In genomic region chr2:20584637-20585321, GRCh38 we compare ENCODE assay signal across 9 cellular contexts.
DNase-seq lines count a peak whose midpoint lies in the region; ATAC-seq, FAIRE-seq and TF ChIP-seq lines count a peak whose summit lies in the region.
"Had no signal": no experiment of that assay in that cellular context is flagged by ENCODE, and none has a peak within 500 bp of the region (broad histone marks: within the 10 kb centered on the region; RNA-seq: fewer than 3 reads in every experiment).

No MANE protein-coding gene starts in this region.

- H3K36me3 ChIP-seq in bronchial epithelial cell (ENCODE audit: control insufficient read depth, insufficient read depth, low read length): no peaks in the 10 kb centered on the region
- H3K36me3 ChIP-seq in MM.1S (replicated peaks; ENCODE audit: insufficient read depth, low read length): no peaks in the 10 kb centered on the region

- H3K9me3 ChIP-seq in MM.1S (replicated peaks; ENCODE audit: insufficient read depth, low read length): no peaks in the 10 kb centered on the region

- H3K4me3 ChIP-seq in bronchial epithelial cell (ENCODE audit: low read depth, low read length): no peak overlapping the region
- H3K4me3 ChIP-seq in MM.1S (ENCODE audit: low read length): no peak overlapping the region

- H3K9ac ChIP-seq in MM.1S (ENCODE audit: low read length): no peak overlapping the region

- H3K4me1 ChIP-seq in MM.1S (ENCODE audit: low read length): no peaks in the 10 kb centered on the region

- TF ChIP-seq CTCF in bronchial epithelial cell (IDR thresholded peaks at IDR 0.05; ENCODE audit: insufficient read depth, low read length, severe bottlenecking): no peak
- TF ChIP-seq CTCF in MM.1S (IDR thresholded peaks at IDR 0.05; ENCODE audit: low read length): no peak

- peak overlapping the region; percentile 89 for H3K27ac ChIP-seq in substantia nigra (ENCODE audit: low read depth, low read length, poor library complexity, severe bottlenecking)
- H3K27ac ChIP-seq in MM.1S (ENCODE audit: low read length): no peak overlapping the region

- no peaks in the 10 kb centered on the region for H3F3A ChIP-seq in MM.1S (ENCODE audit: insufficient read depth, low read length)

- FAIRE-seq in bronchial epithelial cell (lab: Jason Lieb, UNC): no peak

- H3K27me3 ChIP-seq in bronchial epithelial cell (ENCODE audit: control insufficient read depth, insufficient read depth, low read length) (no peaks in the 10 kb centered on the region), MM.1S (replicated peaks; ENCODE audit: insufficient read depth, low read length) (no peaks in the 10 kb centered on the region)

- ATAC-seq in GM18907 (IDR thresholded peaks at IDR 0.05; ENCODE audit: unreplicated experiment) (no peak), GM21360 (IDR thresholded peaks at IDR 0.05; ENCODE audit: unreplicated experiment) (no peak), HG02938 (IDR thresholded peaks at IDR 0.05; ENCODE audit: unreplicated experiment) (no peak)

- DNase-seq in HS-5 (ENCODE audit: low read depth): peak; percentile 99
- peak; percentile 71 for DNase-seq in bronchial epithelial cell (ENCODE audit: low read depth)
- DNase-seq in islet precursor cell: peak; percentile 99
- peak in 40 of 49 donors; percentile 16 to 89 (median 62) for DNase-seq in substantia nigra (lab: John Stamatoyannopoulos, UW)
- DNase-seq in MM.1S: no peak
- DNase-seq: activated naive CD8-positive, alpha-beta T cell treated with anti-CD3 and anti-CD28 coated beads, Interleukin-2, amount 10 ng/mL, durations not matched to agents 7 days and 5 days had no signal

- no peaks in the 10 kb centered on the region for H4K20me1 ChIP-seq in MM.1S (ENCODE audit: insufficient read depth, low read length)

- no peaks in the 10 kb centered on the region for H3K9me2 ChIP-seq in MM.1S (replicated peaks; ENCODE audit: insufficient read depth, low read length)

- H3K4me2 ChIP-seq in MM.1S (ENCODE audit: low read depth, low read length): no peak overlapping the region

- H2AFZ ChIP-seq in MM.1S (ENCODE audit: low read length): no peak overlapping the region

- no peaks in the 10 kb centered on the region for H3K79me2 ChIP-seq in MM.1S (ENCODE audit: low read length)
